ENCODE assay signal across 1 cellular context in genomic region chr11:75078233-75078632, GRCh38.
TF ChIP-seq lines count a peak whose summit lies in the region.

No MANE protein-coding gene starts in this region.

TF ChIP-seq in IMR-90, 13 proteins besides CTCF, POLR2A, EP300 and RAD21 (continued from another document):
- no peak for TF ChIP-seq ELK1 (IDR thresholded peaks at IDR 0.05; ENCODE audit: borderline replicate concordance, low read depth, low read length)
- TF ChIP-seq RFX5 (IDR thresholded peaks at IDR 0.05; ENCODE audit: low read depth, low read length): no peak
